8 cellular contexts compared by ENCODE assay signal in genomic region chr6:43058511-43058910, GRCh38. TPM values are rescaled to one million over a fixed set of nuclear protein-coding genes. Genes with fewer than 3 reads are reported as not detected.
DNase-seq lines count a peak whose midpoint lies in the region; ATAC-seq and TF ChIP-seq lines count a peak whose summit lies in the region.

No MANE protein-coding gene starts in this region.

- intact Hi-C loops in IMR-90 (cut with micrococcal nuclease) (loop anchor here (2.0 kb wide), 1 partner anchor 16 kb away; no protein-coding TSS in a partner anchor), MCF 10A (cut with micrococcal nuclease) (no loop called here)

- H3K4ac ChIP-seq in IMR-90 (ENCODE audit: low read depth, low read length) = no peak overlapping the region

- H2AK9ac ChIP-seq in IMR-90 (replicated peaks; ENCODE audit: low read depth, low read length, poor library complexity) = no peak overlapping the region

- H2BK20ac ChIP-seq in IMR-90 (ENCODE audit: low read depth, low read length) = no peak overlapping the region

- peaks cover 38% of the 10 kb centered on the region for H3K36me3 Mint-ChIP-seq in MCF 10A (ENCODE audit: insufficient read depth, unreplicated experiment)

- no peak overlapping the region for H4K91ac ChIP-seq in IMR-90 (ENCODE audit: insufficient read depth, low read depth, low read length)

- peak overlapping the region; percentile 98 for H3K4me3 ChIP-seq in AG04449 (ENCODE audit: low read depth, low read length)
- H3K4me3 ChIP-seq in IMR-90 (ENCODE audit: insufficient read depth, low read depth, low read length) = peak overlapping the region; percentile 76; the same call in 1 of the 2 replicates
- peak overlapping the region; percentile 92 for H3K4me3 ChIP-seq in mucosa of stomach (ENCODE audit: low read length)

- DNase-seq in AG04449 (ENCODE audit: low read depth, low spot score) (no peak), IMR-90 (no peak), MCF 10A (ENCODE audit: unreplicated experiment) (no peak), C1 segment of cervical spinal cord (lab: John Stamatoyannopoulos, UW) (no peak)
- DNase-seq in stimulated activated CD4-positive, alpha-beta T cell treated with anti-CD3 and anti-CD28 coated beads, Interleukin-15, amount 100 ng/mL, for 24 hours = no peak
- DNase-seq in activated CD4-positive, alpha-beta T cell treated with anti-CD3 and anti-CD28 coated beads for 1 hour = no peak

- no peak overlapping the region for H3K56ac ChIP-seq in IMR-90 (ENCODE audit: extremely low read depth, insufficient read depth, low read length)

- no peak for TF ChIP-seq POLR2A in IMR-90 (IDR thresholded peaks at IDR 0.05; ENCODE audit: low read depth, low read length)

- H2AFZ ChIP-seq in IMR-90 (replicated peaks; ENCODE audit: low read length, poor library complexity) = no peak overlapping the region

- no peak for TF ChIP-seq RAD21 in IMR-90 (IDR thresholded peaks at IDR 0.05; ENCODE audit: low read length)

- peak overlapping the region; percentile 87 for H3K4me2 ChIP-seq in IMR-90 (ENCODE audit: low read depth, low read length)

- TF ChIP-seq CTCF in AG04449 (IDR thresholded peaks at IDR 0.05; ENCODE audit: insufficient read depth, low read length, missing control alignments) = no peak
- TF ChIP-seq CTCF in IMR-90 (conservative IDR thresholded peaks at IDR 0.05; ENCODE audit: low read depth, low read length) = no peak
- TF ChIP-seq CTCF in MCF 10A (IDR thresholded peaks at IDR 0.05; ENCODE audit: unreplicated experiment) = no peak

- H3K36me3 ChIP-seq in IMR-90 (ENCODE audit: control insufficient read depth, insufficient read depth, low read length) = peaks cover 16% of the 10 kb centered on the region
- peaks cover 6% of the 10 kb centered on the region for H3K36me3 ChIP-seq in mucosa of stomach (ENCODE audit: control insufficient read depth, insufficient read depth, low read length)

- WGBS in IMR-90 (ENCODE audit: extremely low coverage in 2 of 2, insufficient read length in 1 of 2), 2 experiments = no CpG with 5 or more reads among the region's 1 CpG

- H3K27me3 ChIP-seq in IMR-90 (ENCODE audit: control insufficient read depth, insufficient read depth, low read length) (no peaks in the 10 kb centered on the region), mucosa of stomach (ENCODE audit: control insufficient read depth, insufficient read depth, low read length) (no peaks in the 10 kb centered on the region)

- no peaks in the 10 kb centered on the region for H3K9me3 ChIP-seq in IMR-90 (ENCODE audit: control insufficient read depth, insufficient read depth, low read length)
- H3K9me3 ChIP-seq in mucosa of stomach (ENCODE audit: control insufficient read depth, low read length) = no peaks in the 10 kb centered on the region

- peak overlapping the region; percentile 20; the same call in 1 of the 2 replicates for H2AK5ac ChIP-seq in IMR-90 (ENCODE audit: low read depth, low read length)

- no peak overlapping the region for H2BK15ac ChIP-seq in IMR-90 (ENCODE audit: low read depth, low read length)

- no peak overlapping the region for H3K27ac ChIP-seq in IMR-90 (ENCODE audit: insufficient read depth, low read length)

- no peak overlapping the region for H3K23ac ChIP-seq in IMR-90 (ENCODE audit: low read depth, low read length)

- H4K8ac ChIP-seq in IMR-90 (ENCODE audit: low read depth in 2 of 2, low read length in 2 of 2) = peak overlapping the region; percentile 38 to 92; a peak in 2 of 4 replicates

- H4K5ac ChIP-seq in IMR-90 (ENCODE audit: low read depth, low read length) = no peak overlapping the region

- H3K27ac Mint-ChIP-seq in MCF 10A (ENCODE audit: low read depth, unreplicated experiment) = peak overlapping the region; percentile 96

- H3K4me1 Mint-ChIP-seq in MCF 10A (ENCODE audit: insufficient read depth, unreplicated experiment) = peaks cover 28% of the 10 kb centered on the region

- H3K27me3 Mint-ChIP-seq in MCF 10A (ENCODE audit: insufficient read depth, unreplicated experiment) = no peaks in the 10 kb centered on the region

- ATAC-seq in IMR-90 (ENCODE audit: low read depth) (no peak), HG02678 (IDR thresholded peaks at IDR 0.05; ENCODE audit: unreplicated experiment) (no peak)

- no peaks in the 10 kb centered on the region for H3K9me3 Mint-ChIP-seq in MCF 10A (ENCODE audit: unreplicated experiment)

- peaks cover 17 to 43% of the 10 kb centered on the region in 2 experiments for H3K79me1 ChIP-seq in IMR-90 (ENCODE audit: low read depth in 1 of 2, low read length in 2 of 2)

- BruUV-seq in IMR-90 (replicated peaks; lab: Mats Ljungman, UMichigan) (no TSS peak), MCF 10A (replicated peaks; lab: Mats Ljungman, UMichigan) (no TSS peak)

- no peaks in the 10 kb centered on the region for H4K20me1 ChIP-seq in IMR-90 (ENCODE audit: insufficient read depth, low read length)

- dilution Hi-C loops in IMR-90 (cut with HindIII; ENCODE audit: low sequenced_read_pairs, unreplicated experiment) = no loop called here

- POLR2A ChIA-PET in AG04449 (lab: Yijun Ruan, JAX) = interaction anchor here (1.1 to 1.8 kb wide), 2 partner anchors 85 to 88 kb away, joined by 3 to 7 read pairs; no protein-coding TSS in a partner anchor
- POLR2A ChIA-PET in IMR-90 (lab: Charles Lee; ENCODE audit: unreplicated experiment) = no interaction called here
- POLR2A ChIA-PET in MCF 10A (lab: Yijun Ruan, JAX) = interaction anchor here (0.6 to 3.9 kb wide), 31 partner anchors 11 to 571 kb away, joined by 3 to 60 read pairs (median 4); partner anchors contain the start of genes CNPY3, CUL9, DNPH1 and GTPBP2

- H3K9ac ChIP-seq in IMR-90 (ENCODE audit: low read depth, low read length) (peak overlapping the region; percentile 77), mucosa of stomach (ENCODE audit: low read length) (peak overlapping the region; percentile 90)

- CTCF ChIA-PET in AG04449 (lab: Yijun Ruan, JAX) = interaction anchor here (0.6 to 5.1 kb wide), 4 partner anchors 67 to 172 kb away, joined by 3 to 39 read pairs (median 4); no protein-coding TSS in a partner anchor
- CTCF ChIA-PET in IMR-90 (lab: Yijun Ruan, JAX) = interaction anchor here (1.4 kb wide), 1 partner anchor 85 kb away, joined by 6 read pairs; no protein-coding TSS in a partner anchor
- CTCF ChIA-PET in MCF 10A (lab: Yijun Ruan, JAX) = interaction anchor here (0.8 to 2.0 kb wide), 6 partner anchors 11 to 160 kb away, joined by 3 to 11 read pairs (median 4); no protein-coding TSS in a partner anchor

- H3K4me1 ChIP-seq in IMR-90 (ENCODE audit: control insufficient read depth, insufficient read depth, low read length) (peaks cover 11% of the 10 kb centered on the region), mucosa of stomach (ENCODE audit: control insufficient read depth, insufficient read depth, low read length) (peaks cover 44% of the 10 kb centered on the region)

- H3K9me1 ChIP-seq in IMR-90 (ENCODE audit: insufficient read depth, low read length) = peaks cover 4% of the 10 kb centered on the region; the same call in 1 of the 2 replicates

- H3K4me3 Mint-ChIP-seq in MCF 10A (ENCODE audit: unreplicated experiment) = peak overlapping the region; percentile 94

- H2BK5ac ChIP-seq in IMR-90 (ENCODE audit: low read depth, low read length, poor library complexity, severe bottlenecking) = peak overlapping the region; percentile 49

- H2BK120ac ChIP-seq in IMR-90 (ENCODE audit: low read depth, low read length) = no peak overlapping the region

- no peak overlapping the region for H3K18ac ChIP-seq in IMR-90 (ENCODE audit: low read depth, low read length)

- H3K14ac ChIP-seq in IMR-90 (replicated peaks; ENCODE audit: low read depth, low read length) = no peak overlapping the region

- in situ Hi-C loops in IMR-90 (cut with MboI; ENCODE audit: low sequenced_read_pairs) = no loop called here

TF ChIP-seq in IMR-90, 13 proteins besides CTCF, POLR2A, EP300 and RAD21 (continues in another document):
- TF ChIP-seq, protein P1, sequence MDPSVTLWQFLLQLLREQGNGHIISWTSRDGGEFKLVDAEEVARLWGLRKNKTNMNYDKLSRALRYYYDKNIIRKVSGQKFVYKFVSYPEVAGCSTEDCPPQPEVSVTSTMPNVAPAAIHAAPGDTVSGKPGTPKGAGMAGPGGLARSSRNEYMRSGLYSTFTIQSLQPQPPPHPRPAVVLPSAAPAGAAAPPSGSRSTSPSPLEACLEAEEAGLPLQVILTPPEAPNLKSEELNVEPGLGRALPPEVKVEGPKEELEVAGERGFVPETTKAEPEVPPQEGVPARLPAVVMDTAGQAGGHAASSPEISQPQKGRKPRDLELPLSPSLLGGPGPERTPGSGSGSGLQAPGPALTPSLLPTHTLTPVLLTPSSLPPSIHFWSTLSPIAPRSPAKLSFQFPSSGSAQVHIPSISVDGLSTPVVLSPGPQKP (IDR thresholded peaks at IDR 0.05; ENCODE audit: borderline replicate concordance, low read depth, low read length) = no peak
- no peak for TF ChIP-seq FOS (IDR thresholded peaks at IDR 0.05; ENCODE audit: low read depth, low read length)
- no peak for TF ChIP-seq SMC3 (IDR thresholded peaks at IDR 0.05; ENCODE audit: low read depth, low read length)
- TF ChIP-seq NFE2L2 (IDR thresholded peaks at IDR 0.05; ENCODE audit: low read depth, low read length) = no peak
- no peak for TF ChIP-seq MXI1 (IDR thresholded peaks at IDR 0.05; ENCODE audit: borderline replicate concordance, low read depth, low read length)

RNA-seq across cellular contexts. Expression of gene MRPL2, which starts 0.7 kb away (rescaled TPM):
- total RNA-seq in IMR-90 (2012; rRNA removed) (15.8 and 18.1 TPM in 2 replicates), MCF 10A (2022) (155 and 174 TPM in 2 replicates)
- 45.9 and 46.8 TPM in 2 replicates for polyA plus RNA-seq in IMR-90 (2012; rRNA removed)
- 23.2 and 43.0 TPM in 2 replicates for polyA plus RNA-seq in IMR-90 (2012; cell fraction: cytosol; rRNA removed)
- 38.5 and 46.5 TPM in 2 replicates for polyA plus RNA-seq in IMR-90 (2012; cell fraction: nucleus; rRNA removed; ENCODE audit: low replicate concordance)

RNA-seq across cellular contexts. Expression of gene KLC4, which starts 0.9 kb away (rescaled TPM):
- total RNA-seq in IMR-90 (2012; rRNA removed) (9.7 and 10.9 TPM in 2 replicates), MCF 10A (2022) (17.5 and 23.4 TPM in 2 replicates)
- 12.4 and 13.0 TPM in 2 replicates for polyA plus RNA-seq in IMR-90 (2012; rRNA removed)
- 7.7 and 11.3 TPM in 2 replicates for polyA plus RNA-seq in IMR-90 (2012; cell fraction: cytosol; rRNA removed)
- 63.8 and 69.4 TPM in 2 replicates for polyA plus RNA-seq in IMR-90 (2012; cell fraction: nucleus; rRNA removed; ENCODE audit: low replicate concordance)

RNA-seq across cellular contexts. Expression of gene CUL7, which starts 4.9 kb away (rescaled TPM):
- total RNA-seq in IMR-90 (2012; rRNA removed) = 33.3 and 39.3 TPM in 2 replicates
- polyA plus RNA-seq in IMR-90 (2012; rRNA removed) = 38.0 and 39.9 TPM in 2 replicates
- 21.6 and 30.2 TPM in 2 replicates for polyA plus RNA-seq in IMR-90 (2012; cell fraction: cytosol; rRNA removed)
- 102 and 140 TPM in 2 replicates for polyA plus RNA-seq in IMR-90 (2012; cell fraction: nucleus; rRNA removed; ENCODE audit: low replicate concordance)
- total RNA-seq in MCF 10A (2022) = 22.7 and 31.4 TPM in 2 replicates

RNA-seq across cellular contexts. Expression of gene PTK7, which starts 17.6 kb away (rescaled TPM):
- total RNA-seq in IMR-90 (2012; rRNA removed) = 44.4 and 47.1 TPM in 2 replicates
- 122 and 142 TPM in 2 replicates for polyA plus RNA-seq in IMR-90 (2012; rRNA removed)
- polyA plus RNA-seq in IMR-90 (2012; cell fraction: cytosol; rRNA removed) = 77.1 and 216 TPM in 2 replicates
- polyA plus RNA-seq in IMR-90 (2012; cell fraction: nucleus; rRNA removed; ENCODE audit: low replicate concordance) = 374 and 547 TPM in 2 replicates
- 42.6 and 48.4 TPM in 2 replicates for total RNA-seq in MCF 10A (2022)

RNA-seq across cellular contexts. Expression of gene RRP36, which starts 37.1 kb away (rescaled TPM):
- total RNA-seq in IMR-90 (2012; rRNA removed) (106 and 114 TPM in 2 replicates), MCF 10A (2022) (72.8 and 80.4 TPM in 2 replicates)
- polyA plus RNA-seq in IMR-90 (2012; rRNA removed) = 54.3 and 55.1 TPM in 2 replicates
- polyA plus RNA-seq in IMR-90 (2012; cell fraction: cytosol; rRNA removed) = 19.9 and 32.2 TPM in 2 replicates
- 8.8 and 25.5 TPM in 2 replicates for polyA plus RNA-seq in IMR-90 (2012; cell fraction: nucleus; rRNA removed; ENCODE audit: low replicate concordance)
